ENCODE assay signal across 14 cellular contexts in genomic region chr12:56514014-56514318, GRCh38. TPM values are rescaled to one million over a fixed set of nuclear protein-coding genes. Genes with fewer than 3 reads are reported as not detected.
"Had no signal": no experiment of that assay in that cellular context is flagged by ENCODE, and none has a peak within 500 bp of the region (broad histone marks: within the 10 kb centered on the region; RNA-seq: fewer than 3 reads in every experiment).

No MANE protein-coding gene starts in this region.

RNA-seq across cellular contexts. Expression of gene GLS2, which starts 26.0 kb away (rescaled TPM):
- total RNA-seq: mesenteric fat pad, skeletal muscle tissue had no signal

RNA-seq across cellular contexts. Expression of gene MIP, which starts 59.5 kb away (rescaled TPM):
- total RNA-seq: activated CD4-positive, alpha-beta T cell treated with anti-CD3 and anti-CD28 coated beads, Interleukin-2, amount 10 ng/mL, durations not matched to agents 7 days and 5 days; activated CD8-positive, alpha-beta T cell treated with anti-CD3 and anti-CD28 coated beads, Interleukin-2, amount 10 ng/mL, durations not matched to agents 7 days and 5 days; activated T-helper 1 cell treated with anti-CD3 and anti-CD28 coated beads, Interleukin-12 subunit alpha, Interleukin-12 subunit beta, Interleukin-2, Interleukin-4 antibody, amounts not matched to agents 30 ng/mL and 10 ng/mL and 1 ng/mL, durations not matched to agents 14 hours and 24 hours and 36 hours; endothelial cell of umbilical vein; esophagus mucosa; lung; mesenteric fat pad; mucosa of gallbladder; psoas muscle; right atrium auricular region; skeletal muscle tissue; subcutaneous adipose tissue; T-helper 2 cell treated with Interferon-gamma antibody and Interleukin-4, amounts not matched to agents 100 ng/mL and 5 ng/mL, for 36 hours had no signal
- polyA plus RNA-seq: ovary had no signal
